22 cellular contexts compared by ENCODE assay signal in genomic region chr20:22382742-22383141, GRCh38.
A peak's percentile ranks its signal among the peaks of the same experiment; 100 is the strongest.
DNase-seq lines count a peak whose midpoint lies in the region; ATAC-seq and TF ChIP-seq lines count a peak whose summit lies in the region.
"Had no signal": no experiment of that assay in that cellular context is flagged by ENCODE, and none has a peak within 500 bp of the region (broad histone marks: within the 10 kb centered on the region; RNA-seq: fewer than 3 reads in every experiment).

No MANE protein-coding gene starts in this region.

- no peak overlapping the region for H3K4me3 ChIP-seq in RWPE2 (ENCODE audit: severe bottlenecking)
- H3K4me3 ChIP-seq in effector memory CD4-positive, alpha-beta T cell (ENCODE audit: insufficient read depth, low read depth, low read length, poor library complexity, severe bottlenecking), result no peak overlapping the region
- H3K4me3 ChIP-seq: transverse colon had no signal

- H3K36me3 ChIP-seq in RWPE2 (ENCODE audit: low read depth), result no peaks in the 10 kb centered on the region
- H3K36me3 ChIP-seq in effector memory CD4-positive, alpha-beta T cell (ENCODE audit: control insufficient read depth, insufficient read depth, low read length), result no peaks in the 10 kb centered on the region
- H3K36me3 ChIP-seq: transverse colon had no signal

- no peak for TF ChIP-seq CTCF in RWPE2 (IDR thresholded peaks at IDR 0.05; ENCODE audit: poor library complexity, severe bottlenecking)

- ATAC-seq in HG02973 (IDR thresholded peaks at IDR 0.05; ENCODE audit: unreplicated experiment), result peak; percentile 60
- ATAC-seq in RWPE2 (ENCODE audit: low read depth), result peak; percentile 73
- ATAC-seq in HG03135 (IDR thresholded peaks at IDR 0.05; ENCODE audit: unreplicated experiment), result no peak
- ATAC-seq in HG02763 (IDR thresholded peaks at IDR 0.05; ENCODE audit: unreplicated experiment), result no peak
- ATAC-seq in HG02678 (IDR thresholded peaks at IDR 0.05; ENCODE audit: unreplicated experiment), result no peak
- ATAC-seq: Right ventricle myocardium inferior, sciatic nerve had no signal

- H3K9me3 ChIP-seq in RWPE2 (ENCODE audit: severe bottlenecking), result no peaks in the 10 kb centered on the region
- H3K9me3 ChIP-seq in effector memory CD4-positive, alpha-beta T cell (ENCODE audit: control insufficient read depth, low read length), result no peaks in the 10 kb centered on the region
- H3K9me3 ChIP-seq: transverse colon had no signal

- DNase-seq in CD1c-positive myeloid dendritic cell (ENCODE audit: extremely low spot score) (peak; percentile 6), RWPE2 (ENCODE audit: low spot score) (peak; percentile 73), myocyte (ENCODE audit: low read depth) (peak; percentile 42)
- DNase-seq in effector memory CD4-positive, alpha-beta T cell, result no peak
- DNase-seq: activated CD4-positive, alpha-beta T cell treated with anti-CD3 and anti-CD28 coated beads, Interleukin-2, amount 50 U/mL, for 1 hour; activated naive CD8-positive, alpha-beta T cell treated with anti-CD3 and anti-CD28 coated beads for 36 hours; activated T-cell treated with anti-CD3 and anti-CD28 coated beads, Interleukin-2, amount 50 U/mL, for 24 hours; effector CD4-positive, alpha-beta T cell; foreskin fibroblast; H9; KBM-7; NCI-H1694 treated with DMSO at 0.1 percent for 48 hours; NCI-H524; occipital lobe; stimulated activated CD4-positive, alpha-beta T cell treated with anti-CD3 and anti-CD28 coated beads, Interleukin-4, amount 100 ng/mL, for 4 hours; transverse colon had no signal

- no peaks in the 10 kb centered on the region for H3K27me3 ChIP-seq in RWPE2 (ENCODE audit: insufficient read depth, poor library complexity, severe bottlenecking)
- H3K27me3 ChIP-seq in effector memory CD4-positive, alpha-beta T cell (replicated peaks; ENCODE audit: control insufficient read depth, insufficient read depth, low read length, poor library complexity, severe bottlenecking), result no peaks in the 10 kb centered on the region
- H3K27me3 ChIP-seq: transverse colon had no signal

- peak overlapping the region; percentile 95 for H3K27ac ChIP-seq in RWPE2 (ENCODE audit: poor library complexity, severe bottlenecking)
- H3K27ac ChIP-seq in effector memory CD4-positive, alpha-beta T cell (ENCODE audit: insufficient read depth, low read length, poor library complexity, severe bottlenecking), result no peak overlapping the region

- peaks cover 63% of the 10 kb centered on the region for H3K4me1 ChIP-seq in RWPE2 (ENCODE audit: insufficient read depth, poor library complexity, severe bottlenecking)
- no peaks in the 10 kb centered on the region for H3K4me1 ChIP-seq in effector memory CD4-positive, alpha-beta T cell (ENCODE audit: control insufficient read depth, insufficient read depth, low read length, poor library complexity, severe bottlenecking)

Comparison
In these comparisons a context has a peak if more than half of its experiments do, and no peak if none do; other contexts are left out.
1. DNase-seq: peak in CD1c-positive myeloid dendritic cell (single experiment), RWPE2 (single experiment) and myocyte (single experiment); none in effector memory CD4-positive, alpha-beta T cell (0 of 3).
2. ATAC-seq: peak in HG02973 (single experiment) and RWPE2 (single experiment); none in HG03135 (single experiment), HG02763 (single experiment) and HG02678 (single experiment).